Comparison of ENCODE assay signal across 26 cellular contexts in the genomic region with DNA sequence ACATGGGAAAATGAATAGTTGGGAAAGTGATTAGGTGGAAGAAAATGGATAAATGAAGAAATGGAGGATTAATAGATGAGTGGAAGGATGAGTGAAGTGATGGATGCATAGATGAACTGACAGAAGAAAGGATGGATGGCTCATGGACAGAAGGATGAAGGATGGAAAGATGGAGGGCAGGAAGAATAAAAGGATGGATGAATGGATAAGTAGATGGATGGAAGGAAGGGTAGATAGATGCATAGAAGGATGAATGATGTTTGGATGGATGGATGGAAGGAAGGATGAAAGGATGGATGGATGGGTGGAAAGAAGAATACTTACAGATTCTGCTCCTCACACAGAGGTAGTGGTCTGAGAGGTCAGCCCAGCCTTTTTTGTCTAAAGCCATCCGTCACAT. TPM values are rescaled to one million over a fixed set of nuclear protein-coding genes. Genes with fewer than 3 reads are reported as not detected.
"Had no signal": no experiment of that assay in that cellular context is flagged by ENCODE, and none has a peak within 500 bp of the region (broad histone marks: within the 10 kb centered on the region; RNA-seq: fewer than 3 reads in every experiment).

No MANE protein-coding gene starts in this region.

- FAIRE-seq: colon, endothelial cell of umbilical vein, frontal cortex, islet of Langerhans, keratinocyte had no signal

- DNase-seq: dermis blood vessel endothelial cell; dorsolateral prefrontal cortex; effector CD4-positive, alpha-beta T cell; effector memory CD4-positive, alpha-beta T cell; foreskin fibroblast; head of caudate nucleus; heart right ventricle; hippocampal formation; left cardiac atrium; left lung; left ventricle myocardium superior; lower lobe of right lung; mesenchymal stem cell had no signal

- ATAC-seq: gastroesophageal sphincter, heart right ventricle, left cardiac atrium, left lung, left ventricle myocardium superior, lower lobe of right lung had no signal

- H3K9me3 ChIP-seq: left lung, lower lobe of right lung had no signal

- H3K4me3 ChIP-seq: coronary artery, dorsolateral prefrontal cortex, esophagus muscularis mucosa, gastroesophageal sphincter, heart right ventricle, left lung, lower lobe of right lung had no signal

- H3K27me3 ChIP-seq: esophagus muscularis mucosa had no signal

- H3K4me1 ChIP-seq: esophagus muscularis mucosa, gastroesophageal sphincter, heart right ventricle, left lung, lower lobe of right lung had no signal

- H3K36me3 ChIP-seq: esophagus muscularis mucosa, gastroesophageal sphincter, heart right ventricle, left lung, lower lobe of right lung had no signal

- H3K27ac ChIP-seq: coronary artery, dorsolateral prefrontal cortex, esophagus muscularis mucosa, gastroesophageal sphincter, heart right ventricle, left lung, lower lobe of right lung had no signal

RNA-seq across cellular contexts. Expression of a gene that starts 35.8 kb away (rescaled TPM):
- total RNA-seq: endothelial cell of umbilical vein, epithelial cell of proximal tubule, heart right ventricle, kidney epithelial cell, left cardiac atrium, left ventricle myocardium superior, lung microvascular endothelial cell, mesothelial cell of epicardium, mononuclear cell had no signal
- polyA plus RNA-seq: endothelial cell of umbilical vein had no signal
